42 cellular contexts compared by ENCODE assay signal in the genomic region with DNA sequence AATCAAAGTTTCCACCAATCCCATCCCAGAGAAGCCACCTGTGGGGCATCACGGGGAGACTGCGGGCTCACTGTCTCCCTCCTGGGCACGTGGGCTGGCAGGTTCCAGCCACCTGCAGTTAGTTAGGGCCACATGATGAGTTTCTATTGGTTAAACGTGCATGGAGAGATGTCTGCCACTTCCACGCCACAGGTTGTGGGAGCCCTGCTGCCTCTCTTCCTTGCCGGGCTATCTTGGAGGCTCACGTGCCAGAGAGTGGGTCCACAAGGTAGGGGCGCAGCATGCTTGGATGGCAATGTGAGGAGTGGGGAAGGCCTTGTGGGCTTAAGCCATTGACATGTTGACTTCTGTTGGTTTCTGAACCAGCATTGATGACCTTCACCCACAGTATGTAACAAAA. TPM values are rescaled to one million over a fixed set of nuclear protein-coding genes. Genes with fewer than 3 reads are reported as not detected.
"Had no signal": no experiment of that assay in that cellular context is flagged by ENCODE, and none has a peak within 500 bp of the region (broad histone marks: within the 10 kb centered on the region; RNA-seq: fewer than 3 reads in every experiment).

No MANE protein-coding gene starts in this region.

- H3K36me3 Mint-ChIP-seq: activated CD4-positive, alpha-beta memory T cell treated with anti-CD3 and anti-CD28 coated beads for 36 hours had no signal

- H3K4me3 ChIP-seq: adrenal gland, body of pancreas, breast epithelium had no signal

- ATAC-seq: activated CD4-positive, alpha-beta T cell treated with anti-CD3 and anti-CD28 coated beads for 36 hours; activated CD4-positive, CD25-positive, alpha-beta regulatory T cell treated with anti-CD3 and anti-CD28 coated beads, Interleukin-2, amount 50 U/mL, for 24 hours; activated CD8-positive, alpha-beta T cell treated with anti-CD3 and anti-CD28 coated beads for 36 hours; activated naive CD4-positive, alpha-beta T cell treated with anti-CD3 and anti-CD28 coated beads, Interleukin-2, amount 50 U/mL, for 72 hours; activated T-cell treated with anti-CD3 and anti-CD28 coated beads, Interleukin-2, amount 50 U/mL, for 4 hours; activated T-cell treated with anti-CD3 and anti-CD28 coated beads, Interleukin-2, amount 50 U/mL, for 72 hours; activated T-helper 17 cell treated with anti-CD3 and anti-CD28 coated beads, Interleukin-2, amount 50 U/mL, for 72 hours; body of pancreas had no signal

- FAIRE-seq: astrocyte, TTC549 had no signal

- H3K27ac ChIP-seq: adrenal gland, body of pancreas, brain microvascular endothelial cell, breast epithelium, VCaP had no signal

- H3K4me1 ChIP-seq: adrenal gland, body of pancreas, breast epithelium had no signal

- H3K4me1 Mint-ChIP-seq: activated CD4-positive, alpha-beta T cell treated with anti-CD3 and anti-CD28 coated beads for 36 hours; activated naive CD8-positive, alpha-beta T cell treated with anti-CD3 and anti-CD28 coated beads for 36 hours; activated T-helper 17 cell treated with anti-CD3 and anti-CD28 coated beads, Interleukin-2, amount 50 U/mL, for 72 hours had no signal

- H3K9me3 ChIP-seq: adrenal gland had no signal

- H3K27me3 Mint-ChIP-seq: activated CD4-positive, alpha-beta memory T cell treated with anti-CD3 and anti-CD28 coated beads for 36 hours; activated naive CD8-positive, alpha-beta T cell treated with anti-CD3 and anti-CD28 coated beads for 36 hours; activated T-helper 17 cell treated with anti-CD3 and anti-CD28 coated beads, Interleukin-2, amount 50 U/mL, for 72 hours had no signal

- H3K36me3 ChIP-seq: adrenal gland, brain microvascular endothelial cell, breast epithelium had no signal

- H3K27me3 ChIP-seq: body of pancreas, brain microvascular endothelial cell had no signal

- H3K27ac Mint-ChIP-seq: activated CD4-positive, alpha-beta memory T cell treated with anti-CD3 and anti-CD28 coated beads for 36 hours; activated CD4-positive, alpha-beta T cell treated with anti-CD3 and anti-CD28 coated beads for 36 hours; activated CD8-positive, alpha-beta T cell treated with anti-CD3 and anti-CD28 coated beads for 36 hours; activated naive CD4-positive, alpha-beta T cell treated with anti-CD3 and anti-CD28 coated beads for 36 hours; activated naive CD4-positive, alpha-beta T cell treated with anti-CD3 and anti-CD28 coated beads, Interleukin-2, amount 50 U/mL, for 72 hours; activated naive CD8-positive, alpha-beta T cell treated with anti-CD3 and anti-CD28 coated beads for 36 hours; activated T-cell treated with anti-CD3 and anti-CD28 coated beads, Interleukin-2, amount 50 U/mL, for 72 hours; activated T-helper 1 cell treated with anti-CD3 and anti-CD28 coated beads, Interleukin-12 subunit alpha, Interleukin-12 subunit beta, Interleukin-2, Interleukin-4 antibody, amounts not matched to agents 30 ng/mL and 10 ng/mL and 1 ng/mL, durations not matched to agents 14 hours and 24 hours and 36 hours; activated T-helper 17 cell treated with anti-CD3 and anti-CD28 coated beads, Interleukin-2, amount 50 U/mL, for 72 hours; T-helper 1 cell treated with Interleukin-12 subunit alpha and Interleukin-12 subunit beta and Interleukin-4 antibody, amounts not matched to agents 30 μg/mL and 1 μg/mL, for 36 hours; T-helper 2 cell treated with Interferon-gamma antibody and Interleukin-4, amounts not matched to agents 5 μg/mL and 100 μg/mL, for 36 hours; WTC11 had no signal

- DNase-seq: activated CD4-positive, alpha-beta memory T cell treated with anti-CD3 and anti-CD28 coated beads for 36 hours; activated CD4-positive, alpha-beta T cell treated with anti-CD3 and anti-CD28 coated beads for 1 hour; activated CD4-positive, alpha-beta T cell treated with anti-CD3 and anti-CD28 coated beads for 36 hours; activated CD4-positive, alpha-beta T cell treated with anti-CD3 and anti-CD28 coated beads for 48 hours; activated CD4-positive, alpha-beta T cell treated with anti-CD3 and anti-CD28 coated beads, Interleukin-2, amount 50 U/mL, for 1 hour; activated CD4-positive, alpha-beta T cell treated with anti-CD3 and anti-CD28 coated beads, Interleukin-2, amount 50 U/mL, for 4 hours; activated CD4-positive, CD25-positive, alpha-beta regulatory T cell; activated CD8-positive, alpha-beta memory T cell treated with anti-CD3 and anti-CD28 coated beads, Interleukin-2, amount 50 U/mL, for 4 hours; activated CD8-positive, alpha-beta T cell treated with anti-CD3 and anti-CD28 coated beads for 36 hours; activated gamma-delta T cell treated with Interleukin-2 at 50 U/mL for 16 hours; activated naive CD4-positive, alpha-beta T cell; activated naive CD4-positive, alpha-beta T cell treated with anti-CD3 and anti-CD28 coated beads for 36 hours; activated naive CD4-positive, alpha-beta T cell treated with anti-CD3 and anti-CD28 coated beads, Interleukin-2, amount 50 U/mL, for 16 hours; activated naive CD8-positive, alpha-beta T cell treated with anti-CD3 and anti-CD28 coated beads for 36 hours; activated T-cell treated with anti-CD3 and anti-CD28 coated beads for 4 hours; activated T-cell treated with anti-CD3 and anti-CD28 coated beads, Interleukin-2, amount 50 U/mL, for 1 hour; activated T-cell treated with anti-CD3 and anti-CD28 coated beads, Interleukin-2, amount 50 U/mL, for 4 hours; activated T-cell treated with anti-CD3 and anti-CD28 coated beads, Interleukin-2, amount 50 U/mL, for 72 hours; adrenal gland; amniotic stem cell; aorta; body of pancreas; brain microvascular endothelial cell; central memory CD4-positive, alpha-beta T cell; SW 1271; T-helper 1 cell; T-helper 2 cell; T-helper 9 cell had no signal

- H3K4me3 Mint-ChIP-seq: activated CD4-positive, alpha-beta memory T cell treated with anti-CD3 and anti-CD28 coated beads for 36 hours; activated CD4-positive, alpha-beta T cell treated with anti-CD3 and anti-CD28 coated beads for 36 hours; activated CD8-positive, alpha-beta T cell treated with anti-CD3 and anti-CD28 coated beads for 36 hours; activated naive CD4-positive, alpha-beta T cell treated with anti-CD3 and anti-CD28 coated beads for 36 hours; activated naive CD8-positive, alpha-beta T cell treated with anti-CD3 and anti-CD28 coated beads for 36 hours; activated T-cell treated with anti-CD3 and anti-CD28 coated beads, Interleukin-2, amount 50 U/mL, for 4 hours; activated T-cell treated with anti-CD3 and anti-CD28 coated beads, Interleukin-2, amount 50 U/mL, for 72 hours; activated T-helper 1 cell treated with anti-CD3 and anti-CD28 coated beads, Interleukin-12 subunit alpha, Interleukin-12 subunit beta, Interleukin-2, Interleukin-4 antibody, amounts not matched to agents 30 ng/mL and 10 ng/mL and 1 ng/mL, durations not matched to agents 14 hours and 24 hours and 36 hours; activated T-helper 17 cell treated with anti-CD3 and anti-CD28 coated beads, Interleukin-2, amount 50 U/mL, for 72 hours; T-helper 1 cell treated with Interleukin-12 subunit alpha and Interleukin-12 subunit beta and Interleukin-4 antibody, amounts not matched to agents 30 μg/mL and 1 μg/mL, for 36 hours; T-helper 2 cell treated with Interferon-gamma antibody and Interleukin-4, amounts not matched to agents 5 μg/mL and 100 μg/mL, for 36 hours; WTC11 had no signal

RNA-seq across cellular contexts. Expression of a gene that starts 3.5 kb away (rescaled TPM):
- total RNA-seq: activated CD4-positive, alpha-beta memory T cell treated with anti-CD3 and anti-CD28 coated beads for 36 hours; activated CD4-positive, alpha-beta T cell treated with anti-CD3 and anti-CD28 coated beads for 36 hours; activated CD8-positive, alpha-beta memory T cell treated with anti-CD3 and anti-CD28 coated beads for 36 hours; activated CD8-positive, alpha-beta T cell treated with anti-CD3 and anti-CD28 coated beads for 36 hours; activated naive CD4-positive, alpha-beta T cell treated with anti-CD3 and anti-CD28 coated beads for 36 hours; activated naive CD4-positive, alpha-beta T cell treated with anti-CD3 and anti-CD28 coated beads, Interleukin-2, amount 50 U/mL, for 72 hours; activated naive CD8-positive, alpha-beta T cell treated with anti-CD3 and anti-CD28 coated beads for 36 hours; activated T-cell treated with anti-CD3 and anti-CD28 coated beads, Interleukin-2, amount 50 U/mL, for 4 hours; activated T-cell treated with anti-CD3 and anti-CD28 coated beads, Interleukin-2, amount 50 U/mL, for 72 hours; activated T-helper 1 cell treated with anti-CD3 and anti-CD28 coated beads, Interleukin-12 subunit alpha, Interleukin-12 subunit beta, Interleukin-2, Interleukin-4 antibody, amounts not matched to agents 30 ng/mL and 10 ng/mL and 1 ng/mL, durations not matched to agents 14 hours and 24 hours and 36 hours; activated T-helper 17 cell treated with anti-CD3 and anti-CD28 coated beads, Interleukin-2, amount 50 U/mL, for 72 hours; adrenal gland; aorta; astrocyte; body of pancreas; breast epithelium; cardiac septum; cerebellum; WTC11 had no signal
- polyA plus RNA-seq: adrenal gland, aorta had no signal

RNA-seq across cellular contexts. Expression of a gene that starts 8.0 kb away (rescaled TPM):
- total RNA-seq: activated CD4-positive, alpha-beta memory T cell treated with anti-CD3 and anti-CD28 coated beads for 36 hours; activated CD4-positive, alpha-beta T cell treated with anti-CD3 and anti-CD28 coated beads for 36 hours; activated CD8-positive, alpha-beta memory T cell treated with anti-CD3 and anti-CD28 coated beads for 36 hours; activated CD8-positive, alpha-beta T cell treated with anti-CD3 and anti-CD28 coated beads for 36 hours; activated naive CD4-positive, alpha-beta T cell treated with anti-CD3 and anti-CD28 coated beads for 36 hours; activated naive CD4-positive, alpha-beta T cell treated with anti-CD3 and anti-CD28 coated beads, Interleukin-2, amount 50 U/mL, for 72 hours; activated naive CD8-positive, alpha-beta T cell treated with anti-CD3 and anti-CD28 coated beads for 36 hours; activated T-cell treated with anti-CD3 and anti-CD28 coated beads, Interleukin-2, amount 50 U/mL, for 4 hours; activated T-cell treated with anti-CD3 and anti-CD28 coated beads, Interleukin-2, amount 50 U/mL, for 72 hours; activated T-helper 1 cell treated with anti-CD3 and anti-CD28 coated beads, Interleukin-12 subunit alpha, Interleukin-12 subunit beta, Interleukin-2, Interleukin-4 antibody, amounts not matched to agents 30 ng/mL and 10 ng/mL and 1 ng/mL, durations not matched to agents 14 hours and 24 hours and 36 hours; activated T-helper 17 cell treated with anti-CD3 and anti-CD28 coated beads, Interleukin-2, amount 50 U/mL, for 72 hours; adrenal gland; aorta; astrocyte; body of pancreas; breast epithelium; cardiac septum; cerebellum; WTC11 had no signal
- polyA plus RNA-seq: adrenal gland, aorta had no signal

RNA-seq across cellular contexts. Expression of a gene that starts 11.6 kb away (rescaled TPM):
- total RNA-seq: activated CD4-positive, alpha-beta memory T cell treated with anti-CD3 and anti-CD28 coated beads for 36 hours; activated CD4-positive, alpha-beta T cell treated with anti-CD3 and anti-CD28 coated beads for 36 hours; activated CD8-positive, alpha-beta memory T cell treated with anti-CD3 and anti-CD28 coated beads for 36 hours; activated CD8-positive, alpha-beta T cell treated with anti-CD3 and anti-CD28 coated beads for 36 hours; activated naive CD4-positive, alpha-beta T cell treated with anti-CD3 and anti-CD28 coated beads for 36 hours; activated naive CD4-positive, alpha-beta T cell treated with anti-CD3 and anti-CD28 coated beads, Interleukin-2, amount 50 U/mL, for 72 hours; activated naive CD8-positive, alpha-beta T cell treated with anti-CD3 and anti-CD28 coated beads for 36 hours; activated T-cell treated with anti-CD3 and anti-CD28 coated beads, Interleukin-2, amount 50 U/mL, for 4 hours; activated T-cell treated with anti-CD3 and anti-CD28 coated beads, Interleukin-2, amount 50 U/mL, for 72 hours; activated T-helper 1 cell treated with anti-CD3 and anti-CD28 coated beads, Interleukin-12 subunit alpha, Interleukin-12 subunit beta, Interleukin-2, Interleukin-4 antibody, amounts not matched to agents 30 ng/mL and 10 ng/mL and 1 ng/mL, durations not matched to agents 14 hours and 24 hours and 36 hours; activated T-helper 17 cell treated with anti-CD3 and anti-CD28 coated beads, Interleukin-2, amount 50 U/mL, for 72 hours; adrenal gland; aorta; astrocyte; body of pancreas; breast epithelium; cardiac septum; cerebellum had no signal
- polyA plus RNA-seq: adrenal gland, aorta had no signal

RNA-seq across cellular contexts. Expression of a gene that starts 23.0 kb away (rescaled TPM):
- total RNA-seq: activated CD4-positive, alpha-beta memory T cell treated with anti-CD3 and anti-CD28 coated beads for 36 hours; activated CD4-positive, alpha-beta T cell treated with anti-CD3 and anti-CD28 coated beads for 36 hours; activated CD8-positive, alpha-beta memory T cell treated with anti-CD3 and anti-CD28 coated beads for 36 hours; activated CD8-positive, alpha-beta T cell treated with anti-CD3 and anti-CD28 coated beads for 36 hours; activated naive CD4-positive, alpha-beta T cell treated with anti-CD3 and anti-CD28 coated beads for 36 hours; activated naive CD4-positive, alpha-beta T cell treated with anti-CD3 and anti-CD28 coated beads, Interleukin-2, amount 50 U/mL, for 72 hours; activated naive CD8-positive, alpha-beta T cell treated with anti-CD3 and anti-CD28 coated beads for 36 hours; activated T-cell treated with anti-CD3 and anti-CD28 coated beads, Interleukin-2, amount 50 U/mL, for 4 hours; activated T-cell treated with anti-CD3 and anti-CD28 coated beads, Interleukin-2, amount 50 U/mL, for 72 hours; activated T-helper 1 cell treated with anti-CD3 and anti-CD28 coated beads, Interleukin-12 subunit alpha, Interleukin-12 subunit beta, Interleukin-2, Interleukin-4 antibody, amounts not matched to agents 30 ng/mL and 10 ng/mL and 1 ng/mL, durations not matched to agents 14 hours and 24 hours and 36 hours; activated T-helper 17 cell treated with anti-CD3 and anti-CD28 coated beads, Interleukin-2, amount 50 U/mL, for 72 hours; adrenal gland; aorta; astrocyte; body of pancreas; breast epithelium; cardiac septum; cerebellum; WTC11 had no signal
- polyA plus RNA-seq: adrenal gland, aorta had no signal

RNA-seq across cellular contexts. Expression of a gene that starts 23.5 kb away (rescaled TPM):
- total RNA-seq: activated CD4-positive, alpha-beta memory T cell treated with anti-CD3 and anti-CD28 coated beads for 36 hours; activated CD4-positive, alpha-beta T cell treated with anti-CD3 and anti-CD28 coated beads for 36 hours; activated CD8-positive, alpha-beta memory T cell treated with anti-CD3 and anti-CD28 coated beads for 36 hours; activated CD8-positive, alpha-beta T cell treated with anti-CD3 and anti-CD28 coated beads for 36 hours; activated naive CD4-positive, alpha-beta T cell treated with anti-CD3 and anti-CD28 coated beads for 36 hours; activated naive CD4-positive, alpha-beta T cell treated with anti-CD3 and anti-CD28 coated beads, Interleukin-2, amount 50 U/mL, for 72 hours; activated naive CD8-positive, alpha-beta T cell treated with anti-CD3 and anti-CD28 coated beads for 36 hours; activated T-cell treated with anti-CD3 and anti-CD28 coated beads, Interleukin-2, amount 50 U/mL, for 4 hours; activated T-cell treated with anti-CD3 and anti-CD28 coated beads, Interleukin-2, amount 50 U/mL, for 72 hours; activated T-helper 1 cell treated with anti-CD3 and anti-CD28 coated beads, Interleukin-12 subunit alpha, Interleukin-12 subunit beta, Interleukin-2, Interleukin-4 antibody, amounts not matched to agents 30 ng/mL and 10 ng/mL and 1 ng/mL, durations not matched to agents 14 hours and 24 hours and 36 hours; activated T-helper 17 cell treated with anti-CD3 and anti-CD28 coated beads, Interleukin-2, amount 50 U/mL, for 72 hours; adrenal gland; aorta; astrocyte; body of pancreas; breast epithelium; cardiac septum; cerebellum; WTC11 had no signal
- polyA plus RNA-seq: adrenal gland, aorta had no signal
